8 cellular contexts compared by ENCODE assay signal in the genomic region with DNA sequence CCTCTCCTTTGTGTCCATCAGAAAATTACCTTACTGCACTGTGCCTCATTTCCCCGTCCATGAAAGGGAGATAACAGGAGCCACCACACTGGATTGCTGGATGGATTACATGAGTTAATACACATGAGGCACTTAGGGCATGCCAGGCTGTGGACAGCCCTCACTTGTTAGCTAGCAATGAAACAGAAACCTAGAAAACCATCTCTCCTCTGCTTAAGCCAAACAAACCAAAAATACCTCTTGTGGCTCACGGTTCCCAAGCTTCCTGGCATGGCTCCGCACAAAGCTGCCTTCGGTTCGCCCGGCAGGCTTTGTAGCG. TPM values are rescaled to one million over a fixed set of nuclear protein-coding genes. Genes with fewer than 3 reads are reported as not detected.
DNase-seq lines count a peak whose midpoint lies in the region; ATAC-seq, FAIRE-seq and TF ChIP-seq lines count a peak whose summit lies in the region.

No MANE protein-coding gene starts in this region.

- no peak overlapping the region for H2AK5ac ChIP-seq in H1 (ENCODE audit: low read depth, low read length)

- WGBS in H1 (ENCODE audit: extremely low coverage in 1 of 2, insufficient coverage in 1 of 2, insufficient read length in 1 of 2, insufficient replicate concordance in 2 of 2, low coverage in 1 of 2, low lambda C conversion rate in 2 of 2, missing lambda C conversion rate in 1 of 2), 2 experiments, result 11% methylated on average over 7 of the region's 7 CpGs; no CpG with 5 or more reads in 1 of the 2 experiments

- H3K4me2 ChIP-seq in PC-3 (ENCODE audit: low read length) (peak overlapping the region; percentile 96), H1 (ENCODE audit: insufficient read depth in 1 of 2, low read depth in 2 of 2, low read length in 2 of 2) (peak overlapping the region; percentile 67 to 82)

- H3K4me3 ChIP-seq in PC-3 (ENCODE audit: low read length), result peak overlapping the region; percentile 94
- peak overlapping the region; percentile 76 to 97 (median 91) for H3K4me3 ChIP-seq in H1 (ENCODE audit: extremely low read depth in 1 of 4, insufficient read depth in 2 of 4, low read depth in 3 of 4, low read length in 4 of 4)

- POLR2A ChIA-PET in PC-3 (lab: Charles Lee; ENCODE audit: unreplicated experiment) (interaction anchor here (0.6 kb wide), 1 partner anchor 213 kb away, joined by 4 read pairs; no protein-coding TSS in a partner anchor), H1 (lab: Charles Lee; ENCODE audit: partially characterized antibody) (interaction anchor here (1.0 to 1.9 kb wide), 5 partner anchors 8 to 74 kb away, joined by 3 to 10 read pairs (median 4); partner anchors contain the start of genes GLT8D2 and NFYB)

- H2AFZ ChIP-seq in PC-3 (ENCODE audit: low read length), result peak overlapping the region; percentile 99
- peak overlapping the region; percentile 96 for H2AFZ ChIP-seq in H1 (ENCODE audit: low read length)

- peaks cover 6 to 9% (median 8%) of the 10 kb centered on the region in 3 donors for H3K27me3 Mint-ChIP-seq in naive B cell

- no peak for TF ChIP-seq POLR2A in H1 (IDR thresholded peaks at IDR 0.05; ENCODE audit: control extremely low read depth in 1 of 2, low read depth in 2 of 2, low read length in 2 of 2)

- peaks cover 5% of the 10 kb centered on the region; the same call in 1 of the 2 replicates for H3K23me2 ChIP-seq in H1 (ENCODE audit: low read depth, low read length)

- H3K9me3 Mint-ChIP-seq in naive B cell, result no peaks in the 10 kb centered on the region

- H3K4me1 ChIP-seq in PC-3 (ENCODE audit: insufficient read depth, low read length), result peaks cover 12% of the 10 kb centered on the region
- peaks cover 0 to 4% (median 3%) of the 10 kb centered on the region in 4 experiments; a peak in 4 of 7 replicates for H3K4me1 ChIP-seq in H1 (replicated peaks in 1 of 4; ENCODE audit: control insufficient read depth in 3 of 4, insufficient read depth in 4 of 4, low read length in 3 of 4)

- no peaks in the 10 kb centered on the region for H3F3A ChIP-seq in PC-3 (ENCODE audit: low read length, unreplicated experiment)

- intact Hi-C loops in PC-3 (cut with micrococcal nuclease), result loop anchor here (2.0 kb wide), 1 partner anchor 67 kb away; no protein-coding TSS in a partner anchor

- ATAC-seq in HG02852 (IDR thresholded peaks at IDR 0.05; ENCODE audit: unreplicated experiment) (peak; percentile 25), PC-3 (peak; percentile 37), naive B cell (ENCODE audit: low read depth in 2 of 2) (peak; percentile 37 to 42)

- H4K91ac ChIP-seq in H1 (replicated peaks; ENCODE audit: insufficient read length, low read length), result no peak overlapping the region

- no peak overlapping the region; the same call in 1 of the 2 replicates for H2BK15ac ChIP-seq in H1 (ENCODE audit: low read length)

- peak overlapping the region; percentile 89 to 96 (median 95) for H3K4me3 Mint-ChIP-seq in naive B cell

- TF ChIP-seq RAD21 in H1 (IDR thresholded peaks at IDR 0.05 in 1 of 2, conservative IDR thresholded peaks at IDR 0.05 in 1 of 2; ENCODE audit: low read depth in 2 of 2, low read length in 2 of 2), result no peak

- no peak overlapping the region for H2BK20ac ChIP-seq in H1 (ENCODE audit: low read length)

- no peak overlapping the region for H3K14ac ChIP-seq in H1 (ENCODE audit: insufficient read length)

- BruUV-seq in PC-3 (replicated peaks; lab: Mats Ljungman, UMichigan), result TSS peak; percentile 53

- peaks cover 11% of the 10 kb centered on the region for H3K36me3 ChIP-seq in PC-3 (ENCODE audit: low read depth, low read length)
- no peaks in the 10 kb centered on the region for H3K36me3 ChIP-seq in H1 (ENCODE audit: control insufficient read depth in 2 of 4, insufficient read depth in 4 of 4, low read length in 3 of 4)

- no peak overlapping the region for H3K4ac ChIP-seq in H1 (replicated peaks; ENCODE audit: insufficient read length, low read depth, low read length)

- H3K27me3 ChIP-seq in PC-3 (ENCODE audit: low read length), result no peaks in the 10 kb centered on the region
- H3K27me3 ChIP-seq in H1 (replicated peaks in 1 of 4; ENCODE audit: control insufficient read depth in 3 of 4, extremely low read depth in 1 of 4, insufficient read depth in 3 of 4, low read length in 3 of 4), result peaks cover 0 to 5% (median 0%) of the 10 kb centered on the region in 4 experiments; a peak in 3 of 7 replicates

- H4K20me1 ChIP-seq in PC-3 (ENCODE audit: low read length), result no peaks in the 10 kb centered on the region
- no peaks in the 10 kb centered on the region for H4K20me1 ChIP-seq in H1 (replicated peaks in 1 of 2; ENCODE audit: control insufficient read depth in 1 of 2, insufficient read depth in 2 of 2, low read length in 2 of 2)

- H4K8ac ChIP-seq in H1 (ENCODE audit: extremely low read depth, insufficient read depth, low read length), result peak overlapping the region; percentile 79

- FAIRE-seq in H1 (lab: Jason Lieb, UNC), result no peak

- H3K36me3 Mint-ChIP-seq in naive B cell, result peaks cover 0 to 3% of the 10 kb centered on the region in 2 donors

- TF ChIP-seq CTCF in PC-3 (conservative IDR thresholded peaks at IDR 0.05; ENCODE audit: low read depth, low read length) (no peak), H1 (IDR thresholded peaks at IDR 0.05; ENCODE audit: control extremely low read depth in 1 of 3, insufficient read depth in 1 of 3, low read depth in 1 of 3, low read length in 3 of 3) (no peak)

- H3K79me2 ChIP-seq in PC-3 (ENCODE audit: low read length), result peaks cover 25% of the 10 kb centered on the region
- H3K79me2 ChIP-seq in H1 (ENCODE audit: control insufficient read depth in 1 of 2, insufficient read depth in 2 of 2, low read length in 2 of 2), result no peaks in the 10 kb centered on the region

- H3K9ac ChIP-seq in PC-3 (ENCODE audit: low read length) (peak overlapping the region; percentile 76), H1 (replicated peaks in 1 of 4; ENCODE audit: extremely low read depth in 1 of 4, low read depth in 3 of 4, low read length in 3 of 4) (peak overlapping the region; percentile 36 to 71 (median 55); a peak in 6 of 7 replicates)

- no peak overlapping the region for H4K5ac ChIP-seq in H1 (ENCODE audit: insufficient read length, low read depth, low read length)

- CTCF ChIA-PET in PC-3 (lab: Charles Lee) (interaction anchor here (0.6 kb wide), 1 partner anchor 433 kb away, joined by 3 read pairs; no protein-coding TSS in a partner anchor), H1 (lab: Charles Lee; ENCODE audit: partially characterized antibody) (interaction anchor here (0.8 to 1.8 kb wide), 3 partner anchors 22 to 47 kb away, joined by 4 to 6 read pairs (median 4); no protein-coding TSS in a partner anchor)

- 0 out of 2 replicates have a peak overlapping the region, but pooled peaks have one; percentile 55 for H2BK5ac ChIP-seq in H1 (ENCODE audit: low read depth, low read length)

- H3K56ac ChIP-seq in H1 (replicated peaks; ENCODE audit: insufficient read length, low read depth, low read length), result no peak overlapping the region

- H3K79me1 ChIP-seq in H1 (ENCODE audit: low read depth, low read length), result no peaks in the 10 kb centered on the region

- H2BK120ac ChIP-seq in H1 (replicated peaks; ENCODE audit: low read depth, low read length), result no peak overlapping the region

- H3K9me3 ChIP-seq in PC-3 (ENCODE audit: low read length), result no peaks in the 10 kb centered on the region
- H3K9me3 ChIP-seq in H1 (ENCODE audit: insufficient read depth in 2 of 2, low read depth in 1 of 2, low read length in 1 of 2), result no peaks in the 10 kb centered on the region

- DNase-seq in activated gamma-delta T cell treated with anti-CD3 and anti-CD28 coated beads, Interleukin-2, amount 50 U/mL, for 16 hours (ENCODE audit: low read depth), result peak; percentile 7
- DNase-seq in activated gamma-delta T cell treated with Interleukin-2 at 50 U/mL for 16 hours (no peak), PC-3 (no peak), H1 (ENCODE audit: low read depth in 1 of 2, low spot score in 2 of 2) (no peak), naive B cell (no peak), Ammon's horn (ENCODE audit: low spot score) (no peak), GF-D8 (lab: John Stamatoyannopoulos, UW) (no peak)

- H3K27ac ChIP-seq in PC-3 (ENCODE audit: low read length) (peak overlapping the region; percentile 15; the same call in 1 of the 2 replicates), H1 (ENCODE audit: low read depth, low read length) (no peak overlapping the region)

- peaks cover 12 to 14% (median 14%) of the 10 kb centered on the region in 3 donors for H3K4me1 Mint-ChIP-seq in naive B cell

- H3K9me2 ChIP-seq in PC-3 (replicated peaks; ENCODE audit: low read length), result no peaks in the 10 kb centered on the region

- no peak overlapping the region for H3K18ac ChIP-seq in H1 (ENCODE audit: extremely low read depth, low read length)

- no peak overlapping the region for H3K23ac ChIP-seq in H1 (ENCODE audit: insufficient read length)

- no peak for TF ChIP-seq EP300 in H1 (IDR thresholded peaks at IDR 0.05; ENCODE audit: borderline replicate concordance in 1 of 2, low read depth in 2 of 2, low read length in 2 of 2)

- peak overlapping the region in 2 of 6 donors; percentile 47 to 91 for H3K27ac Mint-ChIP-seq in naive B cell

- no peak overlapping the region for H2BK12ac ChIP-seq in H1 (ENCODE audit: low read depth, low read length)

RNA-seq across cellular contexts. Expression of gene HCFC2, which starts 0.7 kb away (rescaled TPM):
- 7.8 and 10.7 TPM in 2 replicates for total RNA-seq in PC-3 (2014; rRNA removed)
- 1.8 and 2.5 TPM in 2 replicates for total RNA-seq in H1 (2021; fragmentation: NEBNext Ultra II Directional; extraction: Animal tissue kit (Norgen Biotek cat#: 25700))
- polyA plus RNA-seq in H1 (2011; rRNA removed) (0.46 and 0.62 TPM in 2 replicates), naive B cell (ENCODE audit: low read depth in 6 of 6) (10 to 100 TPM in 1 of 6 donors, 1 to 10 TPM in 5; 2.6 to 11.5 (median 6.4) TPM)
- polyA plus RNA-seq in H1 (2011; cell fraction: cytosol; rRNA removed), result 0.61 TPM
- polyA plus RNA-seq in H1 (2011; cell fraction: nucleus; rRNA removed), result 0.36 TPM
- polyA plus RNA-seq in H1 (2012, experiment 1 of 2), result 0.53 to 1.2 TPM (median 0.65 TPM) in 4 replicates
- not detected for polyA plus RNA-seq in H1 (2012, experiment 2 of 2)
- polyA plus RNA-seq in H1 (2013, experiment 1 of 2), result 0.81 TPM
- 0.68 TPM for polyA plus RNA-seq in H1 (2013, experiment 2 of 2)
- polyA minus RNA-seq in H1 (2011; rRNA and poly(A)+ RNA removed), result 1.0 and 2.4 TPM in 2 replicates
- 0.66 TPM for polyA minus RNA-seq in H1 (2011; cell fraction: cytosol; rRNA and poly(A)+ RNA removed)
- 2.2 TPM for polyA minus RNA-seq in H1 (2011; cell fraction: nucleus; rRNA and poly(A)+ RNA removed)

RNA-seq across cellular contexts. Expression of gene GLT8D2, which starts 13.7 kb away (rescaled TPM):
- total RNA-seq in PC-3 (2014; rRNA removed), result 1.6 TPM in 2 replicates
- 5.7 and 6.8 TPM in 2 replicates for total RNA-seq in H1 (2021; fragmentation: NEBNext Ultra II Directional; extraction: Animal tissue kit (Norgen Biotek cat#: 25700))
- 5.0 and 9.8 TPM in 2 replicates for polyA plus RNA-seq in H1 (2011; rRNA removed)
- polyA plus RNA-seq in H1 (2011; cell fraction: cytosol; rRNA removed), result 8.5 TPM
- 4.3 TPM for polyA plus RNA-seq in H1 (2011; cell fraction: nucleus; rRNA removed)
- polyA plus RNA-seq in H1 (2012, experiment 1 of 2), result 6.5 to 9.6 TPM (median 7.9 TPM) in 4 replicates
- 1.5 TPM for polyA plus RNA-seq in H1 (2012, experiment 2 of 2)
- 12.0 TPM for polyA plus RNA-seq in H1 (2013, experiment 1 of 2)
- polyA plus RNA-seq in H1 (2013, experiment 2 of 2), result 13.8 TPM
- polyA minus RNA-seq in H1 (2011; rRNA and poly(A)+ RNA removed), result 6.2 and 9.7 TPM in 2 replicates
- polyA minus RNA-seq in H1 (2011; cell fraction: cytosol; rRNA and poly(A)+ RNA removed), result 5.1 TPM
- 4.0 TPM for polyA minus RNA-seq in H1 (2011; cell fraction: nucleus; rRNA and poly(A)+ RNA removed)
- polyA plus RNA-seq in naive B cell (ENCODE audit: low read depth in 6 of 6), result under 1 TPM in 2 of 6 donors, not detected in 4; 0.32 to 0.66 TPM
